ENCODE assay signal across 1 cellular context in the genomic region with DNA sequence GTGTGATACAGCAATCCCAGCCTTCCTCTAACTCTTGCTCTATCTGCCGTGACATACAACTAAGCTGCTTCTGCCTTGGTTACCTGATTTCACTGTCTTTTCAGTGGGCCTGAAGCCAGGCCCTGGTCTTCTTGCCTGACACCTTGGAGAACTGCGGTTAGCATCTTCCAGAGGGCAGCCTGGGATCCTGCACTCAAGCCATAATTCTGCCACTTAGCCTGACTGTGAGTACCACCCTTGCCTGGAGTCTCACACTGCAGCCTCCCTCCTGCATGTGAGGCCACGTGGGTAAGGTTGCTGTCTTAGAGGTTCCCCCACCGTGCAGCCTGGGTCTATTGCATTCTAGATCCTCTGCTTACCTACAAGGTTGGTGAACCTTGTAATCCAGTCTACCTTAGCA.
A peak's percentile ranks its signal among the peaks of the same experiment; 100 is the strongest.
TF ChIP-seq lines count a peak whose summit lies in the region.

No MANE protein-coding gene starts in this region.

TF ChIP-seq in K562, 482 proteins besides CTCF, POLR2A, EP300 and RAD21:
- TF ChIP-seq RBM34 (IDR thresholded peaks at IDR 0.05; ENCODE audit: borderline replicate concordance, insufficient read depth, low read length) (no peak), RBM22 (IDR thresholded peaks at IDR 0.05; ENCODE audit: low read depth, low read length, poor library complexity, severe bottlenecking) (peak; percentile 6), USF2 (CRISPR knock-in tag; IDR thresholded peaks at IDR 0.05) (no peak), ZNF785 (CRISPR knock-in tag; IDR thresholded peaks at IDR 0.05) (no peak)
TF ChIP-seq in K562: peak in this region for 1.
